ENCODE assay signal across 19 cellular contexts in the genomic region with DNA sequence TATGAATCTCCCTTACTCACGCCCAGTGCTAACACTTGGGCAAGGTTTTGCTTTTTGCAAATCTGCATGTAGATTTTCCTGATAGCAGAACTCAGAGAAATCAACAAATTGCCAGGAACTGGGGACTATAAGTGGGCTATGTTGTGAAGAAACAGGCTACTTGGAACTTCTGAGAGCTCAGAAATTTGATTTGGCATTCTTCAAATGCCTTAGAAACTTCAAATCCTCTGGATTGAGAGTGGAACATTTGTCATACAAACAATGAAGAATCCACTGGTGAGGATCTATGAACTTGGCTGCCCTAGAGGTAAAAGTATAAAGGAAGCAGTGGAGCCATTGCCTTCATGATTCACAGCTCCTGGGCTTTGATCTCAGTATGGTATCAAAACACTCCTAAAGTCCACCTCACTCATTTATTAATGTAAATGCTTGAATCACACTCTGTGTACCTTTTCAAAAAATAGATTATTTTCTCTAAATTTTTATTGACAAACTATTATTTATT.
"Had no signal": no experiment of that assay in that cellular context is flagged by ENCODE, and none has a peak within 500 bp of the region (broad histone marks: within the 10 kb centered on the region; RNA-seq: fewer than 3 reads in every experiment).

No MANE protein-coding gene starts in this region.

- H3K4me3 ChIP-seq: ascending aorta, coronary artery, esophagus squamous epithelium, gastroesophageal sphincter, heart right ventricle, lung, neural progenitor cell, ovary, thyroid gland, uterus had no signal

- DNase-seq: activated CD4-positive, alpha-beta T cell treated with anti-CD3 and anti-CD28 coated beads, Interleukin-2, amount 50 U/mL, for 4 hours; activated CD4-positive, CD25-positive, alpha-beta regulatory T cell treated with anti-CD3 and anti-CD28 coated beads, Interleukin-2, amount 50 U/mL, for 72 hours; activated naive CD4-positive, alpha-beta T cell treated with Interleukin-2 at 50 U/mL for 16 hours; activated T-cell treated with anti-CD3 and anti-CD28 coated beads for 4 hours; caudate nucleus; esophagus squamous epithelium; heart right ventricle; left colon; naive B cell; ovary; thyroid gland; uterus had no signal

- H3K4me2 ChIP-seq: neural progenitor cell had no signal

- H3K36me3 ChIP-seq: ascending aorta, esophagus squamous epithelium, gastroesophageal sphincter, heart right ventricle, neural progenitor cell, ovary, thyroid gland, uterus had no signal

- H3K27me3 ChIP-seq: ascending aorta, esophagus squamous epithelium, gastroesophageal sphincter, heart right ventricle, neural progenitor cell, ovary, thyroid gland, uterus had no signal

- ATAC-seq: activated T-helper 17 cell treated with anti-CD3 and anti-CD28 coated beads, Interleukin-2, amount 50 U/mL, for 72 hours; gastroesophageal sphincter; heart right ventricle; left colon; stimulated activated memory B cell treated with anti-CD40 and anti-IgM and Interleukin-4, amounts not matched to agents 10 μg/mL and 1 μg/mL and 100 μg/mL, for 72 hours had no signal

- H3K9ac ChIP-seq: neural progenitor cell had no signal

- H3K4me1 ChIP-seq: ascending aorta, esophagus squamous epithelium, gastroesophageal sphincter, heart right ventricle, neural progenitor cell, thyroid gland had no signal

- H3K9me3 ChIP-seq: ascending aorta, esophagus squamous epithelium, gastroesophageal sphincter, ovary, thyroid gland, uterus had no signal

- H2AFZ ChIP-seq: neural progenitor cell had no signal

- H3K27ac ChIP-seq: ascending aorta, coronary artery, esophagus squamous epithelium, gastroesophageal sphincter, heart right ventricle, neural progenitor cell, ovary, thyroid gland, uterus had no signal
